ENCODE assay signal across 9 cellular contexts in genomic region chr3:152383136-152383606, GRCh38.
A peak's percentile ranks its signal among the peaks of the same experiment; 100 is the strongest.
DNase-seq lines count a peak whose midpoint lies in the region; ATAC-seq and TF ChIP-seq lines count a peak whose summit lies in the region.
"Had no signal": no experiment of that assay in that cellular context is flagged by ENCODE, and none has a peak within 500 bp of the region (broad histone marks: within the 10 kb centered on the region; RNA-seq: fewer than 3 reads in every experiment).

No MANE protein-coding gene starts in this region.

- peak overlapping the region; percentile 71 for H3K27ac Mint-ChIP-seq in activated naive CD4-positive, alpha-beta T cell treated with anti-CD3 and anti-CD28 coated beads, Interleukin-2, amount 10 ng/mL, durations not matched to agents 7 days and 5 days
- peak overlapping the region; percentile 88 to 89 for H3K27ac Mint-ChIP-seq in natural killer cell

- H3K4me1 ChIP-seq in upper lobe of left lung: peaks cover 63 to 75% (median 70%) of the 10 kb centered on the region in 4 donors

- in situ Hi-C loops in GM13976 (cut with MboI; ENCODE audit: low sequenced_read_pairs, unreplicated experiment): no loop called here

- peaks cover 0 to 4% (median 0%) of the 10 kb centered on the region in 4 donors for H3K36me3 ChIP-seq in upper lobe of left lung

- H3K27me3 ChIP-seq in upper lobe of left lung: no peaks in the 10 kb centered on the region

- CTCF ChIA-PET in activated naive CD4-positive, alpha-beta T cell treated with anti-CD3 and anti-CD28 coated beads, Interleukin-2, amount 10 ng/mL, durations not matched to agents 7 days and 5 days (lab: Charles Lee): no interaction called here

- intact Hi-C loops in natural killer cell (cut with micrococcal nuclease): loop anchor here (2.0 kb wide), 1 partner anchor 20 kb away; no protein-coding TSS in a partner anchor

- 19 to 38% methylated on average over 1 of the region's 1 CpG for WGBS in upper lobe of left lung, 2 donors

- H3K27ac ChIP-seq in cingulate gyrus (ENCODE audit: low read depth, low read length) (peak overlapping the region; percentile 67), upper lobe of left lung (peak overlapping the region; percentile 59 to 82 (median 70))

- H3K9me3 Mint-ChIP-seq in activated naive CD4-positive, alpha-beta T cell treated with anti-CD3 and anti-CD28 coated beads, Interleukin-2, amount 10 ng/mL, durations not matched to agents 7 days and 5 days: no peaks in the 10 kb centered on the region
- H3K9me3 Mint-ChIP-seq in natural killer cell: no peaks in the 10 kb centered on the region

- DNase-seq in activated naive CD4-positive, alpha-beta T cell treated with anti-CD3 and anti-CD28 coated beads, Interleukin-2, amount 10 ng/mL, durations not matched to agents 7 days and 5 days: no peak
- DNase-seq in activated naive CD4-positive, alpha-beta T cell treated with Interleukin-2 at 50 U/mL for 16 hours: no peak
- DNase-seq in natural killer cell (no peak), upper lobe of left lung (no peak), GM13976 (ENCODE audit: low spot score) (no peak)
- DNase-seq in activated CD4-positive, alpha-beta T cell treated with anti-CD3 and anti-CD28 coated beads, Interleukin-2, amount 50 U/mL, for 48 hours: no peak
- DNase-seq: cerebellar nuclear complex had no signal

- H3K4me1 Mint-ChIP-seq in activated naive CD4-positive, alpha-beta T cell treated with anti-CD3 and anti-CD28 coated beads, Interleukin-2, amount 10 ng/mL, durations not matched to agents 7 days and 5 days: peaks cover 44% of the 10 kb centered on the region
- H3K4me1 Mint-ChIP-seq in natural killer cell: peaks cover 57 to 72% of the 10 kb centered on the region in 2 donors

- H3K27me3 Mint-ChIP-seq in activated naive CD4-positive, alpha-beta T cell treated with anti-CD3 and anti-CD28 coated beads, Interleukin-2, amount 10 ng/mL, durations not matched to agents 7 days and 5 days: no peaks in the 10 kb centered on the region
- no peaks in the 10 kb centered on the region for H3K27me3 Mint-ChIP-seq in natural killer cell (ENCODE audit: low read depth in 2 of 2)

- no peak for TF ChIP-seq EP300 in upper lobe of left lung (IDR thresholded peaks at IDR 0.05)

- TF ChIP-seq CTCF in natural killer cell (IDR thresholded peaks at IDR 0.05): no peak
- TF ChIP-seq CTCF in upper lobe of left lung (IDR thresholded peaks at IDR 0.05): no peak
- no peak for TF ChIP-seq CTCF in GM13976 (IDR thresholded peaks at IDR 0.05; ENCODE audit: borderline replicate concordance, control extremely low read depth, extremely low read depth, insufficient read depth, missing control alignments)

- no peak for TF ChIP-seq POLR2A in upper lobe of left lung (IDR thresholded peaks at IDR 0.05)

- H3K9me3 ChIP-seq in upper lobe of left lung: no peaks in the 10 kb centered on the region

- peak overlapping the region in 2 of 4 donors; percentile 9 to 35 for H3K4me3 ChIP-seq in upper lobe of left lung

- no peak overlapping the region for H3K4me3 Mint-ChIP-seq in activated naive CD4-positive, alpha-beta T cell treated with anti-CD3 and anti-CD28 coated beads, Interleukin-2, amount 10 ng/mL, durations not matched to agents 7 days and 5 days
- H3K4me3 Mint-ChIP-seq in natural killer cell: peak overlapping the region; percentile 74

- ATAC-seq in natural killer cell (peak; percentile 58 to 66 (median 65)), upper lobe of left lung (ENCODE audit: low FRiP score in 2 of 2) (no peak), GM18873 (IDR thresholded peaks at IDR 0.05; ENCODE audit: low FRiP score, unreplicated experiment) (no peak)

- peaks cover 33% of the 10 kb centered on the region for H3K36me3 Mint-ChIP-seq in activated naive CD4-positive, alpha-beta T cell treated with anti-CD3 and anti-CD28 coated beads, Interleukin-2, amount 10 ng/mL, durations not matched to agents 7 days and 5 days
- peaks cover 4% of the 10 kb centered on the region for H3K36me3 Mint-ChIP-seq in natural killer cell

Comparison
In these comparisons a context has a peak if more than half of its experiments do, and no peak if none do; other contexts are left out.
1. ATAC-seq: peak in natural killer cell (3 of 3); none in upper lobe of left lung (0 of 2) and GM18873 (single experiment).